1 cellular context compared by ENCODE assay signal in the genomic region with DNA sequence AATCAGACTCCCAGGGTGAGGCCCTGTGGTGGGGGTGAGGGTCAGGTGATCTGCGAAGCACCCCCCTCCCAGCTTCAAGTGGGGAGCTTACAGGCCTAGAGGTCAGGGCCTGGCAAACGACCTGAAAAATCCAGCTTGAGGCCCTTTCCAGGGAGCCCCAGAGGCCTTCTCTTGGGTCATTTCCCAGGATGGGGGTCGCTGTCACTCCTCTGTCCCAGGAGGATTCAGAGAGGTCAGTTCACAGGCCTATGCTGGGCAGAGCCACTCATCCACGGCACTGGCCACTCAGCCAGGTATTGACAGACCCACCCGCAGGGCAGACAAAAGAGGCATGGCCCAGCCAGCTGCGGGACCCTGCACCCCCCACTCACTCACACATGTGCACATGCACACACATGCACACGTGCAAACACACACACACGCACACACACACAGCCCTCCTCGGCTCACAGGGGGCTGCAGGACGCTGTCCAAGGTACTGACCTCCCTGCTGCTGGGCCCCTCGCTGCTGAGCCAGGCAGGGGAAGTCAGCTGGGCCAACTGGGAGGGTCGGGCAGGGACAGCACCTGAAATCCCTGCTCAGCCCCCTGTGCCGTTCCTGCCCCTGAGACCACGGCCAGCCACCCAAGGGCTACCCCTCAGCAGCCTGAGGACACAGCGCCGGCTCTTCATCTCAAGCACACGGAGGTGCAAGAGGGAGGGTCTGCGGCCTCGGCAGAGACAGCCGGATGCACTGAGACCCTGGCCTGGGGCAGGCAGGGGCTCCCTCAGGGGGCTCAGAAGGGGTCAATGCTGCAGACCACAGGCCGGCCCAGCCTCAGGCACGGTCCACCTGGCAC.
TF ChIP-seq lines count a peak whose summit lies in the region.

No MANE protein-coding gene starts in this region.

TF ChIP-seq in HepG2, 621 proteins besides CTCF, POLR2A, EP300 and RAD21 (continued from another document and continues in another):
- TF ChIP-seq, protein P1, sequence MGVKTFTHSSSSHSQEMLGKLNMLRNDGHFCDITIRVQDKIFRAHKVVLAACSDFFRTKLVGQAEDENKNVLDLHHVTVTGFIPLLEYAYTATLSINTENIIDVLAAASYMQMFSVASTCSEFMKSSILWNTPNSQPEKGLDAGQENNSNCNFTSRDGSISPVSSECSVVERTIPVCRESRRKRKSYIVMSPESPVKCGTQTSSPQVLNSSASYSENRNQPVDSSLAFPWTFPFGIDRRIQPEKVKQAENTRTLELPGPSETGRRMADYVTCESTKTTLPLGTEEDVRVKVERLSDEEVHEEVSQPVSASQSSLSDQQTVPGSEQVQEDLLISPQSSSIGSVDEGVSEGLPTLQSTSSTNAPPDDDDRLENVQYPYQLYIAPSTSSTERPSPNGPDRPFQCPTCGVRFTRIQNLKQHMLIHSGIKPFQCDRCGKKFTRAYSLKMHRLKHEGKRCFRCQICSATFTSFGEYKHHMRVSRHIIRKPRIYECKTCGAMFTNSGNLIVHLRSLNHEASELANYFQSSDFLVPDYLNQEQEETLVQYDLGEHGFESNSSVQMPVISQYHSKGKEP (CRISPR knock-in tag; IDR thresholded peaks at IDR 0.05) = peak; percentile 99
- TF ChIP-seq JARID2 (CRISPR knock-in tag; IDR thresholded peaks at IDR 0.05; ENCODE audit: insufficient replicate concordance) (peak; percentile 75), ARNTL (CRISPR knock-in tag; IDR thresholded peaks at IDR 0.05) (peak; percentile 94), ZSCAN29 (CRISPR knock-in tag; conservative IDR thresholded peaks at IDR 0.05) (0 out of 2 replicates have a peak, but pooled peaks have one; percentile 47), ZNF546 (CRISPR knock-in tag; conservative IDR thresholded peaks at IDR 0.05) (peak; percentile 99), GATAD2A (CRISPR knock-in tag; IDR thresholded peaks at IDR 0.05) (peak; percentile 61; the same call in 1 of the 2 replicates), ISL2 (CRISPR knock-in tag; IDR thresholded peaks at IDR 0.05) (peak; percentile 77), PTBP1 (IDR thresholded peaks at IDR 0.05; ENCODE audit: low read depth, low read length, poor library complexity, severe bottlenecking) (no peak), SP140L (CRISPR knock-in tag; IDR thresholded peaks at IDR 0.05; ENCODE audit: borderline replicate concordance) (no peak), SOX13 (IDR thresholded peaks at IDR 0.05) (no peak), SOX13 (CRISPR knock-in tag; conservative IDR thresholded peaks at IDR 0.05 in 1 of 2, IDR thresholded peaks at IDR 0.05 in 1 of 2) (peak in 1 of 2 experiments; percentile 56; a peak in 1 of 4 replicates), ZNF788 (CRISPR knock-in tag; IDR thresholded peaks at IDR 0.05; ENCODE audit: borderline replicate concordance) (peak; percentile 97), ZNF761 (CRISPR knock-in tag; conservative IDR thresholded peaks at IDR 0.05) (peak; percentile 94), ZNF766 (CRISPR knock-in tag; IDR thresholded peaks at IDR 0.05; ENCODE audit: borderline replicate concordance) (peak; percentile 93; the same call in 1 of the 2 replicates), YEATS2 (CRISPR knock-in tag; IDR thresholded peaks at IDR 0.05; ENCODE audit: borderline replicate concordance) (peak; percentile 77; the same call in 1 of the 2 replicates), HNRNPL (IDR thresholded peaks at IDR 0.05; ENCODE audit: low read depth, low read length) (no peak), ZFP36L2 (CRISPR knock-in tag; IDR thresholded peaks at IDR 0.05) (peak; percentile 97), ZKSCAN5 (CRISPR knock-in tag; IDR thresholded peaks at IDR 0.05) (peak; percentile 90), MTF2 (CRISPR knock-in tag; IDR thresholded peaks at IDR 0.05; ENCODE audit: borderline replicate concordance) (no peak), KDM5B (CRISPR knock-in tag; IDR thresholded peaks at IDR 0.05; ENCODE audit: borderline replicate concordance) (peak; percentile 97), ZNF24 (IDR thresholded peaks at IDR 0.05) (no peak), ZNF891 (CRISPR knock-in tag; IDR thresholded peaks at IDR 0.05) (peak; percentile 96), ZNF101 (CRISPR knock-in tag; IDR thresholded peaks at IDR 0.05; ENCODE audit: borderline replicate concordance, low read depth) (no peak), ZNF616 (CRISPR knock-in tag; IDR thresholded peaks at IDR 0.05; ENCODE audit: low read depth) (peak; percentile 96), MIER3 (CRISPR knock-in tag; IDR thresholded peaks at IDR 0.05; ENCODE audit: borderline replicate concordance) (peak; percentile 80; the same call in 1 of the 2 replicates), ZFP41 (CRISPR knock-in tag; IDR thresholded peaks at IDR 0.05; ENCODE audit: borderline replicate concordance) (peak; percentile 90; the same call in 1 of the 2 replicates), ZNF589 (CRISPR knock-in tag; conservative IDR thresholded peaks at IDR 0.05) (peak; percentile 99), ZNF605 (CRISPR knock-in tag; IDR thresholded peaks at IDR 0.05) (peak; percentile 96), MIXL1 (CRISPR knock-in tag; IDR thresholded peaks at IDR 0.05) (peak; percentile 85; the same call in 1 of the 2 replicates), PCBP1 (IDR thresholded peaks at IDR 0.05; ENCODE audit: borderline replicate concordance, low read depth, low read length) (peak; percentile 76; the same call in 1 of the 2 replicates)
- TF ChIP-seq, protein P2, sequence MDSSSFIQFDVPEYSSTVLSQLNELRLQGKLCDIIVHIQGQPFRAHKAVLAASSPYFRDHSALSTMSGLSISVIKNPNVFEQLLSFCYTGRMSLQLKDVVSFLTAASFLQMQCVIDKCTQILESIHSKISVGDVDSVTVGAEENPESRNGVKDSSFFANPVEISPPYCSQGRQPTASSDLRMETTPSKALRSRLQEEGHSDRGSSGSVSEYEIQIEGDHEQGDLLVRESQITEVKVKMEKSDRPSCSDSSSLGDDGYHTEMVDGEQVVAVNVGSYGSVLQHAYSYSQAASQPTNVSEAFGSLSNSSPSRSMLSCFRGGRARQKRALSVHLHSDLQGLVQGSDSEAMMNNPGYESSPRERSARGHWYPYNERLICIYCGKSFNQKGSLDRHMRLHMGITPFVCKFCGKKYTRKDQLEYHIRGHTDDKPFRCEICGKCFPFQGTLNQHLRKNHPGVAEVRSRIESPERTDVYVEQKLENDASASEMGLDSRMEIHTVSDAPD (CRISPR knock-in tag; IDR thresholded peaks at IDR 0.05) = no peak
- TF ChIP-seq, protein P3, sequence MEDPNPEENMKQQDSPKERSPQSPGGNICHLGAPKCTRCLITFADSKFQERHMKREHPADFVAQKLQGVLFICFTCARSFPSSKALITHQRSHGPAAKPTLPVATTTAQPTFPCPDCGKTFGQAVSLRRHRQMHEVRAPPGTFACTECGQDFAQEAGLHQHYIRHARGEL (CRISPR knock-in tag; IDR thresholded peaks at IDR 0.05) = no peak
- TF ChIP-seq, protein P4, sequence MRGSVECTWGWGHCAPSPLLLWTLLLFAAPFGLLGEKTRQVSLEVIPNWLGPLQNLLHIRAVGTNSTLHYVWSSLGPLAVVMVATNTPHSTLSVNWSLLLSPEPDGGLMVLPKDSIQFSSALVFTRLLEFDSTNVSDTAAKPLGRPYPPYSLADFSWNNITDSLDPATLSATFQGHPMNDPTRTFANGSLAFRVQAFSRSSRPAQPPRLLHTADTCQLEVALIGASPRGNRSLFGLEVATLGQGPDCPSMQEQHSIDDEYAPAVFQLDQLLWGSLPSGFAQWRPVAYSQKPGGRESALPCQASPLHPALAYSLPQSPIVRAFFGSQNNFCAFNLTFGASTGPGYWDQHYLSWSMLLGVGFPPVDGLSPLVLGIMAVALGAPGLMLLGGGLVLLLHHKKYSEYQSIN (CRISPR knock-in tag; IDR thresholded peaks at IDR 0.05; ENCODE audit: borderline replicate concordance) = peak; percentile 92; the same call in 1 of the 2 replicates
- TF ChIP-seq, protein P5, sequence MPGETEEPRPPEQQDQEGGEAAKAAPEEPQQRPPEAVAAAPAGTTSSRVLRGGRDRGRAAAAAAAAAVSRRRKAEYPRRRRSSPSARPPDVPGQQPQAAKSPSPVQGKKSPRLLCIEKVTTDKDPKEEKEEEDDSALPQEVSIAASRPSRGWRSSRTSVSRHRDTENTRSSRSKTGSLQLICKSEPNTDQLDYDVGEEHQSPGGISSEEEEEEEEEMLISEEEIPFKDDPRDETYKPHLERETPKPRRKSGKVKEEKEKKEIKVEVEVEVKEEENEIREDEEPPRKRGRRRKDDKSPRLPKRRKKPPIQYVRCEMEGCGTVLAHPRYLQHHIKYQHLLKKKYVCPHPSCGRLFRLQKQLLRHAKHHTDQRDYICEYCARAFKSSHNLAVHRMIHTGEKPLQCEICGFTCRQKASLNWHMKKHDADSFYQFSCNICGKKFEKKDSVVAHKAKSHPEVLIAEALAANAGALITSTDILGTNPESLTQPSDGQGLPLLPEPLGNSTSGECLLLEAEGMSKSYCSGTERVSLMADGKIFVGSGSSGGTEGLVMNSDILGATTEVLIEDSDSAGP (CRISPR knock-in tag; IDR thresholded peaks at IDR 0.05; ENCODE audit: borderline replicate concordance) = peak; percentile 65
- TF ChIP-seq, protein P6, sequence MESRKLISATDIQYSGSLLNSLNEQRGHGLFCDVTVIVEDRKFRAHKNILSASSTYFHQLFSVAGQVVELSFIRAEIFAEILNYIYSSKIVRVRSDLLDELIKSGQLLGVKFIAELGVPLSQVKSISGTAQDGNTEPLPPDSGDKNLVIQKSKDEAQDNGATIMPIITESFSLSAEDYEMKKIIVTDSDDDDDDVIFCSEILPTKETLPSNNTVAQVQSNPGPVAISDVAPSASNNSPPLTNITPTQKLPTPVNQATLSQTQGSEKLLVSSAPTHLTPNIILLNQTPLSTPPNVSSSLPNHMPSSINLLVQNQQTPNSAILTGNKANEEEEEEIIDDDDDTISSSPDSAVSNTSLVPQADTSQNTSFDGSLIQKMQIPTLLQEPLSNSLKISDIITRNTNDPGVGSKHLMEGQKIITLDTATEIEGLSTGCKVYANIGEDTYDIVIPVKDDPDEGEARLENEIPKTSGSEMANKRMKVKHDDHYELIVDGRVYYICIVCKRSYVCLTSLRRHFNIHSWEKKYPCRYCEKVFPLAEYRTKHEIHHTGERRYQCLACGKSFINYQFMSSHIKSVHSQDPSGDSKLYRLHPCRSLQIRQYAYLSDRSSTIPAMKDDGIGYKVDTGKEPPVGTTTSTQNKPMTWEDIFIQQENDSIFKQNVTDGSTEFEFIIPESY (CRISPR knock-in tag; IDR thresholded peaks at IDR 0.05) = no peak
- TF ChIP-seq, protein P7, sequence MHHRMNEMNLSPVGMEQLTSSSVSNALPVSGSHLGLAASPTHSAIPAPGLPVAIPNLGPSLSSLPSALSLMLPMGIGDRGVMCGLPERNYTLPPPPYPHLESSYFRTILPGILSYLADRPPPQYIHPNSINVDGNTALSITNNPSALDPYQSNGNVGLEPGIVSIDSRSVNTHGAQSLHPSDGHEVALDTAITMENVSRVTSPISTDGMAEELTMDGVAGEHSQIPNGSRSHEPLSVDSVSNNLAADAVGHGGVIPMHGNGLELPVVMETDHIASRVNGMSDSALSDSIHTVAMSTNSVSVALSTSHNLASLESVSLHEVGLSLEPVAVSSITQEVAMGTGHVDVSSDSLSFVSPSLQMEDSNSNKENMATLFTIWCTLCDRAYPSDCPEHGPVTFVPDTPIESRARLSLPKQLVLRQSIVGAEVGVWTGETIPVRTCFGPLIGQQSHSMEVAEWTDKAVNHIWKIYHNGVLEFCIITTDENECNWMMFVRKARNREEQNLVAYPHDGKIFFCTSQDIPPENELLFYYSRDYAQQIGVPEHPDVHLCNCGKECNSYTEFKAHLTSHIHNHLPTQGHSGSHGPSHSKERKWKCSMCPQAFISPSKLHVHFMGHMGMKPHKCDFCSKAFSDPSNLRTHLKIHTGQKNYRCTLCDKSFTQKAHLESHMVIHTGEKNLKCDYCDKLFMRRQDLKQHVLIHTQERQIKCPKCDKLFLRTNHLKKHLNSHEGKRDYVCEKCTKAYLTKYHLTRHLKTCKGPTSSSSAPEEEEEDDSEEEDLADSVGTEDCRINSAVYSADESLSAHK (CRISPR knock-in tag; IDR thresholded peaks at IDR 0.05; ENCODE audit: borderline replicate concordance) = peak; percentile 95
- TF ChIP-seq, protein P8, sequence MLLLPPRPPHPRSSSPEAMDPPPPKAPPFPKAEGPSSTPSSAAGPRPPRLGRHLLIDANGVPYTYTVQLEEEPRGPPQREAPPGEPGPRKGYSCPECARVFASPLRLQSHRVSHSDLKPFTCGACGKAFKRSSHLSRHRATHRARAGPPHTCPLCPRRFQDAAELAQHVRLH (CRISPR knock-in tag; IDR thresholded peaks at IDR 0.05; ENCODE audit: borderline replicate concordance, low read depth) = peak; percentile 98
- TF ChIP-seq, protein P9, sequence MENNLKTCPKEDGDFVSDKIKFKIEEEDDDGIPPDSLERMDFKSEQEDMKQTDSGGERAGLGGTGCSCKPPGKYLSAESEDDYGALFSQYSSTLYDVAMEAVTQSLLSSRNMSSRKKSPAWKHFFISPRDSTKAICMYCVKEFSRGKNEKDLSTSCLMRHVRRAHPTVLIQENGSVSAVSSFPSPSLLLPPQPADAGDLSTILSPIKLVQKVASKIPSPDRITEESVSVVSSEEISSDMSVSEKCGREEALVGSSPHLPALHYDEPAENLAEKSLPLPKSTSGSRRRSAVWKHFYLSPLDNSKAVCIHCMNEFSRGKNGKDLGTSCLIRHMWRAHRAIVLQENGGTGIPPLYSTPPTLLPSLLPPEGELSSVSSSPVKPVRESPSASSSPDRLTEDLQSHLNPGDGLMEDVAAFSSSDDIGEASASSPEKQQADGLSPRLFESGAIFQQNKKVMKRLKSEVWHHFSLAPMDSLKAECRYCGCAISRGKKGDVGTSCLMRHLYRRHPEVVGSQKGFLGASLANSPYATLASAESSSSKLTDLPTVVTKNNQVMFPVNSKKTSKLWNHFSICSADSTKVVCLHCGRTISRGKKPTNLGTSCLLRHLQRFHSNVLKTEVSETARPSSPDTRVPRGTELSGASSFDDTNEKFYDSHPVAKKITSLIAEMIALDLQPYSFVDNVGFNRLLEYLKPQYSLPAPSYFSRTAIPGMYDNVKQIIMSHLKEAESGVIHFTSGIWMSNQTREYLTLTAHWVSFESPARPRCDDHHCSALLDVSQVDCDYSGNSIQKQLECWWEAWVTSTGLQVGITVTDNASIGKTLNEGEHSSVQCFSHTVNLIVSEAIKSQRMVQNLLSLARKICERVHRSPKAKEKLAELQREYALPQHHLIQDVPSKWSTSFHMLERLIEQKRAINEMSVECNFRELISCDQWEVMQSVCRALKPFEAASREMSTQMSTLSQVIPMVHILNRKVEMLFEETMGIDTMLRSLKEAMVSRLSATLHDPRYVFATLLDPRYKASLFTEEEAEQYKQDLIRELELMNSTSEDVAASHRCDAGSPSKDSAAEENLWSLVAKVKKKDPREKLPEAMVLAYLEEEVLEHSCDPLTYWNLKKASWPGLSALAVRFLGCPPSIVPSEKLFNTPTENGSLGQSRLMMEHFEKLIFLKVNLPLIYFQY (CRISPR knock-in tag; IDR thresholded peaks at IDR 0.05; ENCODE audit: borderline replicate concordance) = peak; percentile 90
- TF ChIP-seq, protein P10, sequence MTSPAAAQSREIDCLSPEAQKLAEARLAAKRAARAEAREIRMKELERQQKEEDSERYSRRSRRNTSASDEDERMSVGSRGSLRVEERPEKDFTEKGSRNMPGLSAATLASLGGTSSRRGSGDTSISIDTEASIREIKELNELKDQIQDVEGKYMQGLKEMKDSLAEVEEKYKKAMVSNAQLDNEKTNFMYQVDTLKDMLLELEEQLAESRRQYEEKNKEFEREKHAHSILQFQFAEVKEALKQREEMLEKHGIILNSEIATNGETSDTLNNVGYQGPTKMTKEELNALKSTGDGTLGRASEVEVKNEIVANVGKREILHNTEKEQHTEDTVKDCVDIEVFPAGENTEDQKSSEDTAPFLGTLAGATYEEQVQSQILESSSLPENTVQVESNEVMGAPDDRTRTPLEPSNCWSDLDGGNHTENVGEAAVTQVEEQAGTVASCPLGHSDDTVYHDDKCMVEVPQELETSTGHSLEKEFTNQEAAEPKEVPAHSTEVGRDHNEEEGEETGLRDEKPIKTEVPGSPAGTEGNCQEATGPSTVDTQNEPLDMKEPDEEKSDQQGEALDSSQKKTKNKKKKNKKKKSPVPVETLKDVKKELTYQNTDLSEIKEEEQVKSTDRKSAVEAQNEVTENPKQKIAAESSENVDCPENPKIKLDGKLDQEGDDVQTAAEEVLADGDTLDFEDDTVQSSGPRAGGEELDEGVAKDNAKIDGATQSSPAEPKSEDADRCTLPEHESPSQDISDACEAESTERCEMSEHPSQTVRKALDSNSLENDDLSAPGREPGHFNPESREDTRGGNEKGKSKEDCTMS (CRISPR knock-in tag; conservative IDR thresholded peaks at IDR 0.05) = peak; percentile 97
